Comparison of ENCODE assay signal across 30 cellular contexts in the genomic region with DNA sequence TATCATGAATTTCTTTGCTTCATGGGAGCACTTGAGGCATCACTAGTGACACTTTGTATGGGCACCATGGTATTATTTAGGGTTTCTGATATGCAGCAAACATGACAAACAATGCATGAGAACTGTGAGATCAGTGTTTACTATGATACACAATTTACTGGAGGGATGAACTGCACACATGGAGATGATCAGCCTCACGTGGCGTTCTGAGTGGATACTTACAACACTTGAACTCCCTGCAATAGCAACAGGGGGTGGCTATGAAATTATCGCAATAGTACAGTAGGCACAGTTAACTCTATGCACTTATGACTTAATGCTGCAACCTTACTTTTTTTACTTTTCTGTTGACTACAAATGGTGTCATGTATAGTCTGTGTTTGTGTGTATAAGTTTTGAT. TPM values are rescaled to one million over a fixed set of nuclear protein-coding genes. Genes with fewer than 3 reads are reported as not detected.
"Had no signal": no experiment of that assay in that cellular context is flagged by ENCODE, and none has a peak within 500 bp of the region (broad histone marks: within the 10 kb centered on the region; RNA-seq: fewer than 3 reads in every experiment).

No MANE protein-coding gene starts in this region.

- H3K9me3 Mint-ChIP-seq: activated naive CD8-positive, alpha-beta T cell treated with anti-CD3 and anti-CD28 coated beads for 36 hours; natural killer cell treated with Interleukin-12 subunit alpha and Interleukin-12 subunit beta and Interleukin-15 and Interleukin-18, amount 100 ng/mL, for 72 hours; T-helper 2 cell treated with Interferon-gamma antibody and Interleukin-4, amounts not matched to agents 5 μg/mL and 100 μg/mL, for 36 hours had no signal

- FAIRE-seq: endothelial cell of umbilical vein, islet of Langerhans had no signal

- ATAC-seq: left lung; mucosa of descending colon; natural killer cell treated with Interleukin-12 subunit alpha and Interleukin-12 subunit beta and Interleukin-15 and Interleukin-18, amount 100 ng/mL, for 72 hours; right cardiac atrium; stimulated activated naive CD8-positive, alpha-beta T cell treated with anti-CD3 and anti-CD28 coated beads, Interleukin-15, Interleukin-2, amounts not matched to agents 100 U/mL and 50 U/mL, for 24 hours had no signal

- H3K4me1 Mint-ChIP-seq: activated naive CD8-positive, alpha-beta T cell treated with anti-CD3 and anti-CD28 coated beads for 36 hours; brain had no signal

- H3K4me3 ChIP-seq: ascending aorta, cardiac muscle cell, coronary artery, dorsolateral prefrontal cortex, left lung, lung, mucosa of descending colon, testis, transverse colon had no signal

- H3K27ac Mint-ChIP-seq: activated naive CD4-positive, alpha-beta T cell treated with anti-CD3 and anti-CD28 coated beads for 36 hours; activated naive CD8-positive, alpha-beta T cell treated with anti-CD3 and anti-CD28 coated beads for 36 hours; brain; natural killer cell treated with Interleukin-12 subunit alpha and Interleukin-12 subunit beta and Interleukin-15 and Interleukin-18, amount 100 ng/mL, for 72 hours; T-helper 2 cell treated with Interferon-gamma antibody and Interleukin-4, amounts not matched to agents 5 μg/mL and 100 μg/mL, for 36 hours had no signal

- H3K4me1 ChIP-seq: ascending aorta, left lung, testis had no signal

- H3K27ac ChIP-seq: ascending aorta, cardiac muscle cell, coronary artery, dorsolateral prefrontal cortex, left lung, testis, transverse colon had no signal

- DNase-seq: activated CD4-positive, alpha-beta T cell treated with anti-CD3 and anti-CD28 coated beads for 48 hours; activated CD4-positive, alpha-beta T cell treated with anti-CD3 and anti-CD28 coated beads, Interleukin-2, amount 50 U/mL, for 48 hours; activated CD8-positive, alpha-beta memory T cell treated with anti-CD3 and anti-CD28 coated beads for 24 hours; activated effector memory CD4-positive, alpha-beta T cell treated with anti-CD3 and anti-CD28 coated beads, Interleukin-2, amount 50 U/mL, for 16 hours; activated naive CD4-positive, alpha-beta T cell treated with anti-CD3 and anti-CD28 coated beads for 36 hours; activated naive CD8-positive, alpha-beta T cell treated with anti-CD3 and anti-CD28 coated beads for 36 hours; cerebellar nuclear complex; dorsolateral prefrontal cortex; foreskin melanocyte; left lung; mucosa of descending colon; posterior cingulate gyrus; right cardiac atrium; stimulated activated CD4-positive, alpha-beta T cell treated with anti-CD3 and anti-CD28 coated beads, Interleukin-2, amount 100 ng/mL, for 48 hours; stimulated activated naive CD8-positive, alpha-beta T cell treated with anti-CD3 and anti-CD28 coated beads, Interleukin-15, Interleukin-2, amounts not matched to agents 100 U/mL and 50 U/mL, for 24 hours; testis; transverse colon had no signal

- H3K4me3 Mint-ChIP-seq: activated naive CD4-positive, alpha-beta T cell treated with anti-CD3 and anti-CD28 coated beads for 36 hours; activated naive CD8-positive, alpha-beta T cell treated with anti-CD3 and anti-CD28 coated beads for 36 hours; brain; natural killer cell treated with Interleukin-12 subunit alpha and Interleukin-12 subunit beta and Interleukin-15 and Interleukin-18, amount 100 ng/mL, for 72 hours; T-helper 2 cell treated with Interferon-gamma antibody and Interleukin-4, amounts not matched to agents 5 μg/mL and 100 μg/mL, for 36 hours had no signal

- H3K36me3 Mint-ChIP-seq: activated naive CD8-positive, alpha-beta T cell treated with anti-CD3 and anti-CD28 coated beads for 36 hours; brain; natural killer cell treated with Interleukin-12 subunit alpha and Interleukin-12 subunit beta and Interleukin-15 and Interleukin-18, amount 100 ng/mL, for 72 hours had no signal

- H3K9me3 ChIP-seq: ascending aorta, left lung, mucosa of descending colon, testis, transverse colon had no signal

RNA-seq across cellular contexts. Expression of a gene that starts 18.5 kb away (rescaled TPM):
- total RNA-seq: activated naive CD4-positive, alpha-beta T cell treated with anti-CD3 and anti-CD28 coated beads for 36 hours; activated naive CD8-positive, alpha-beta T cell treated with anti-CD3 and anti-CD28 coated beads for 36 hours; ascending aorta; cardiac muscle cell; dorsolateral prefrontal cortex; endothelial cell of umbilical vein; left lung; mesenteric fat pad; myocyte; natural killer cell treated with Interleukin-12 subunit alpha and Interleukin-12 subunit beta and Interleukin-15 and Interleukin-18, amount 100 ng/mL, for 72 hours; osteoblast; right cardiac atrium had no signal
- polyA plus RNA-seq: cardiac muscle cell, endothelial cell of umbilical vein, lung, right cardiac atrium had no signal

RNA-seq across cellular contexts. Expression of a gene that starts 37.3 kb away (rescaled TPM):
- total RNA-seq: activated naive CD4-positive, alpha-beta T cell treated with anti-CD3 and anti-CD28 coated beads for 36 hours; activated naive CD8-positive, alpha-beta T cell treated with anti-CD3 and anti-CD28 coated beads for 36 hours; ascending aorta; cardiac muscle cell; dorsolateral prefrontal cortex; endothelial cell of umbilical vein; left lung; lung; mesenteric fat pad; myocyte; natural killer cell treated with Interleukin-12 subunit alpha and Interleukin-12 subunit beta and Interleukin-15 and Interleukin-18, amount 100 ng/mL, for 72 hours; osteoblast; right cardiac atrium; urinary bladder had no signal
- polyA plus RNA-seq: cardiac muscle cell, endothelial cell of umbilical vein, right cardiac atrium, urinary bladder had no signal
